ENCODE assay signal across 8 cellular contexts in genomic region chr1:206635080-206635982, GRCh38. TPM values are rescaled to one million over a fixed set of nuclear protein-coding genes. Genes with fewer than 3 reads are reported as not detected.
A peak's percentile ranks its signal among the peaks of the same experiment; 100 is the strongest.
DNase-seq lines count a peak whose midpoint lies in the region; ATAC-seq and TF ChIP-seq lines count a peak whose summit lies in the region.

Gene DYRK3 (plus strand): TSS chr1:206635536. CDS start chr1:206635704, 168 bp downstream.

- intact Hi-C loops in CD4-positive, alpha-beta memory T cell (cut with micrococcal nuclease): loop anchor here (1.0 to 10.0 kb wide), 5 partner anchors 23 to 439 kb away; partner anchors contain the start of gene EIF2D
- intact Hi-C loops in lower leg skin (cut with DNase I; ENCODE audit: low total_unique reads): no loop called here

- POLR2A ChIA-PET in CD4-positive, alpha-beta memory T cell (lab: Charles Lee; ENCODE audit: partially characterized antibody): interaction anchor here (0.6 to 2.4 kb wide), 15 partner anchors 13 to 346 kb away, joined by 3 to 19 read pairs (median 3); partner anchors contain the start of genes EIF2D, FCMR and RASSF5
- POLR2A ChIA-PET in activated CD4-positive, alpha-beta memory T cell treated with anti-CD3 and anti-CD28 coated beads, Interleukin-2, amount 10 ng/mL, durations not matched to agents 7 days and 5 days (lab: Charles Lee): interaction anchor here (0.7 to 3.1 kb wide), 15 partner anchors 14 to 286 kb away, joined by 3 to 33 read pairs (median 4); partner anchors contain the start of genes EIF2D, FCMR and IKBKE

- CTCF ChIA-PET in CD4-positive, alpha-beta memory T cell (lab: Charles Lee; ENCODE audit: partially characterized antibody): interaction anchor here (0.8 to 9.9 kb wide), 31 partner anchors 9 to 368 kb away, joined by 3 to 274 read pairs (median 4); partner anchors contain the start of genes EIF2D, IKBKE and MAPKAPK2
- CTCF ChIA-PET in activated CD4-positive, alpha-beta memory T cell treated with anti-CD3 and anti-CD28 coated beads, Interleukin-2, amount 10 ng/mL, durations not matched to agents 7 days and 5 days (lab: Charles Lee): interaction anchor here (0.6 to 8.8 kb wide), 46 partner anchors 9 to 1162 kb away, joined by 3 to 250 read pairs (median 4); partner anchors contain the start of genes EIF2D and FCMR

- peak within 1 kb of the TSS; percentile 87 to 96 (median 90) for H3K4me3 Mint-ChIP-seq in CD4-positive, alpha-beta memory T cell
- peak within 1 kb of the TSS; percentile 80 for H3K4me3 Mint-ChIP-seq in activated CD4-positive, alpha-beta memory T cell treated with anti-CD3 and anti-CD28 coated beads, Interleukin-2, amount 10 ng/mL, durations not matched to agents 7 days and 5 days

- peak in 1 of 2 donors; percentile 7 for TF ChIP-seq POLR2A in lower leg skin (IDR thresholded peaks at IDR 0.05)

- H3K27me3 ChIP-seq in CD4-positive, alpha-beta memory T cell (ENCODE audit: insufficient read depth, low read length): no peaks in the 10 kb centered on the region
- H3K27me3 ChIP-seq in duodenal mucosa (ENCODE audit: control insufficient read depth in 1 of 2, insufficient read depth in 2 of 2, low read length in 2 of 2): no peaks in the 10 kb centered on the region

- peaks cover 15% of the 10 kb centered on the region for H3K4me1 ChIP-seq in CD4-positive, alpha-beta memory T cell (ENCODE audit: insufficient read depth, low read length)
- H3K4me1 ChIP-seq in duodenal mucosa (ENCODE audit: control insufficient read depth in 1 of 2, insufficient read depth in 2 of 2, low read length in 2 of 2): peaks cover 12 to 13% of the 10 kb centered on the region in 2 donors

- peaks cover 4 to 7% of the 10 kb centered on the region in 2 donors for H3K27me3 Mint-ChIP-seq in CD4-positive, alpha-beta memory T cell
- H3K27me3 Mint-ChIP-seq in activated CD4-positive, alpha-beta memory T cell treated with anti-CD3 and anti-CD28 coated beads, Interleukin-2, amount 10 ng/mL, durations not matched to agents 7 days and 5 days: peaks cover 23% of the 10 kb centered on the region

- no peaks in the 10 kb centered on the region for H3K9me3 ChIP-seq in CD4-positive, alpha-beta memory T cell (ENCODE audit: control insufficient read depth in 1 of 2, low read length in 2 of 2)
- H3K9me3 ChIP-seq in duodenal mucosa (ENCODE audit: control insufficient read depth in 1 of 2, low read length in 2 of 2): no peaks in the 10 kb centered on the region

- H3K4me1 Mint-ChIP-seq in CD4-positive, alpha-beta memory T cell: peaks cover 8 to 26% (median 13%) of the 10 kb centered on the region in 4 donors
- H3K4me1 Mint-ChIP-seq in activated CD4-positive, alpha-beta memory T cell treated with anti-CD3 and anti-CD28 coated beads, Interleukin-2, amount 10 ng/mL, durations not matched to agents 7 days and 5 days: peaks cover 36% of the 10 kb centered on the region

- H3K27ac ChIP-seq in CD4-positive, alpha-beta memory T cell (ENCODE audit: low read depth, low read length): peak within 1 kb of the TSS; percentile 48
- H3K27ac ChIP-seq in duodenal mucosa (ENCODE audit: low read depth, low read length): peak within 1 kb of the TSS; percentile 77

- peak within 1 kb of the TSS; percentile 37 to 87 for H3K4me3 ChIP-seq in CD4-positive, alpha-beta memory T cell (ENCODE audit: low read length in 2 of 2)
- peak within 1 kb of the TSS; percentile 75 to 81 for H3K4me3 ChIP-seq in duodenal mucosa (ENCODE audit: low read depth in 1 of 2, low read length in 2 of 2)
- H3K4me3 ChIP-seq in lower leg skin (ENCODE audit: low read depth, poor library complexity, severe bottlenecking): peak within 1 kb of the TSS; percentile 77

- peak; percentile 93 for ATAC-seq in GM19438 (IDR thresholded peaks at IDR 0.05; ENCODE audit: low read depth, unreplicated experiment)
- ATAC-seq in HG03571 (IDR thresholded peaks at IDR 0.05; ENCODE audit: unreplicated experiment): peak; percentile 91

- H3K9ac ChIP-seq in duodenal mucosa (ENCODE audit: low read depth in 1 of 2, low read length in 2 of 2): peak within 1 kb of the TSS; percentile 52 to 76

- no peak for TF ChIP-seq CTCF in lower leg skin (IDR thresholded peaks at IDR 0.05)

- no peaks in the 10 kb centered on the region for H3K36me3 ChIP-seq in CD4-positive, alpha-beta memory T cell (ENCODE audit: insufficient read depth, low read length)
- H3K36me3 ChIP-seq in duodenal mucosa (ENCODE audit: control insufficient read depth in 1 of 2, insufficient read depth in 2 of 2, low read length in 2 of 2): no peaks in the 10 kb centered on the region

- no peaks in the 10 kb centered on the region for H3K9me3 Mint-ChIP-seq in CD4-positive, alpha-beta memory T cell
- no peaks in the 10 kb centered on the region for H3K9me3 Mint-ChIP-seq in activated CD4-positive, alpha-beta memory T cell treated with anti-CD3 and anti-CD28 coated beads, Interleukin-2, amount 10 ng/mL, durations not matched to agents 7 days and 5 days

- no peaks in the 10 kb centered on the region for H3K36me3 Mint-ChIP-seq in CD4-positive, alpha-beta memory T cell
- H3K36me3 Mint-ChIP-seq in activated CD4-positive, alpha-beta memory T cell treated with anti-CD3 and anti-CD28 coated beads, Interleukin-2, amount 10 ng/mL, durations not matched to agents 7 days and 5 days (ENCODE audit: low read depth): no peaks in the 10 kb centered on the region

- H3K27ac Mint-ChIP-seq in CD4-positive, alpha-beta memory T cell: peak within 1 kb of the TSS; percentile 85 to 96 (median 95)
- peak within 1 kb of the TSS; percentile 80 for H3K27ac Mint-ChIP-seq in activated CD4-positive, alpha-beta memory T cell treated with anti-CD3 and anti-CD28 coated beads, Interleukin-2, amount 10 ng/mL, durations not matched to agents 7 days and 5 days

- peak; percentile 84 to 91 (median 87) for DNase-seq in CD4-positive, alpha-beta memory T cell
- DNase-seq in NCI-H82 (lab: John Stamatoyannopoulos, UW) (peak; percentile 98), lower leg skin (ENCODE audit: low spot score in 2 of 2) (peak; percentile 90 to 99)
- DNase-seq in activated CD4-positive, alpha-beta memory T cell treated with anti-CD3 and anti-CD28 coated beads, Interleukin-2, amount 10 ng/mL, durations not matched to agents 7 days and 5 days: peak; percentile 95
- peak; percentile 91 for DNase-seq in stimulated activated CD4-positive, alpha-beta T cell treated with anti-CD3 and anti-CD28 coated beads, Interleukin-4, amount 100 ng/mL, for 4 hours

- WGBS in lower leg skin, 2 donors: 0 to 1% methylated on average over 40 to 75 of the region's 85 CpGs

RNA-seq across cellular contexts. Expression of gene DYRK3, which starts in this region (rescaled TPM):
- total RNA-seq in CD4-positive, alpha-beta memory T cell: 1 to 10 TPM in 1 of 2 experiments, under 1 TPM in 1; 0.78 to 1.2 TPM
- polyA plus RNA-seq in CD4-positive, alpha-beta memory T cell: under 1 TPM in 1 of 2 donors, not detected in 1; 0.22 TPM
- 1 to 10 TPM; 8.8 to 9.2 TPM for total RNA-seq in activated CD4-positive, alpha-beta memory T cell treated with anti-CD3 and anti-CD28 coated beads, Interleukin-2, amount 10 ng/mL, durations not matched to agents 7 days and 5 days
- 1 to 10 TPM; 1.4 to 4.7 (median 3.2) TPM for total RNA-seq in lower leg skin

Comparison
In these comparisons a context has a peak if more than half of its experiments do, and no peak if none do; other contexts are left out.
1. Peak in every context shown above with its lines: DNase-seq, ATAC-seq, H3K4me3 ChIP-seq and H3K27ac ChIP-seq.